10 cellular contexts compared by ENCODE assay signal in genomic region chr11:130103296-130103814, GRCh38. TPM values are rescaled to one million over a fixed set of nuclear protein-coding genes. Genes with fewer than 3 reads are reported as not detected.
DNase-seq lines count a peak whose midpoint lies in the region; ATAC-seq, FAIRE-seq and TF ChIP-seq lines count a peak whose summit lies in the region.
"Had no signal": no experiment of that assay in that cellular context is flagged by ENCODE, and none has a peak within 500 bp of the region (broad histone marks: within the 10 kb centered on the region; RNA-seq: fewer than 3 reads in every experiment).

No MANE protein-coding gene starts in this region.

- H3K4me1 Mint-ChIP-seq in T-helper 2 cell treated with Interferon-gamma antibody and Interleukin-4, amounts not matched to agents 5 μg/mL and 100 μg/mL, for 36 hours (ENCODE audit: low read depth), result no peaks in the 10 kb centered on the region

- no peak overlapping the region for H3K4me3 Mint-ChIP-seq in T-helper 2 cell treated with Interferon-gamma antibody and Interleukin-4, amounts not matched to agents 5 μg/mL and 100 μg/mL, for 36 hours

- no peak for TF ChIP-seq EP300 in esophagus muscularis mucosa (IDR thresholded peaks at IDR 0.05)

- H3K4me1 ChIP-seq in Panc1 (ENCODE audit: control insufficient read depth, insufficient read depth, low read length) (peaks cover 54% of the 10 kb centered on the region), esophagus muscularis mucosa (peaks cover 35 to 62% (median 58%) of the 10 kb centered on the region in 4 donors), pancreas (peaks cover 3 to 11% (median 8%) of the 10 kb centered on the region in 3 donors)
- H3K4me1 ChIP-seq: HAP-1 had no signal

- BruUV-seq in Panc1 (replicated peaks; lab: Mats Ljungman, UMichigan), result no TSS peak

- ATAC-seq in Panc1 (peak; percentile 61; the same call in 1 of the 2 replicates), pancreas (peak in 3 of 4 donors; percentile 54 to 75 (median 66))

- POLR2A ChIA-PET in Panc1 (lab: Charles Lee), result no interaction called here

- H3K36me3 Mint-ChIP-seq in T-helper 2 cell treated with Interferon-gamma antibody and Interleukin-4, amounts not matched to agents 5 μg/mL and 100 μg/mL, for 36 hours (ENCODE audit: low read depth), result no peaks in the 10 kb centered on the region

- no peak for TF ChIP-seq POLR2A in esophagus muscularis mucosa (IDR thresholded peaks at IDR 0.05; ENCODE audit: low read depth)

- TF ChIP-seq CTCF in Panc1 (IDR thresholded peaks at IDR 0.05) (no peak), esophagus muscularis mucosa (IDR thresholded peaks at IDR 0.05) (no peak), pancreas (IDR thresholded peaks at IDR 0.05) (no peak), WERI-Rb-1 (IDR thresholded peaks at IDR 0.05; ENCODE audit: low read depth, low read length) (no peak)

- no peaks in the 10 kb centered on the region for H3K9me3 Mint-ChIP-seq in T-helper 2 cell treated with Interferon-gamma antibody and Interleukin-4, amounts not matched to agents 5 μg/mL and 100 μg/mL, for 36 hours

- CTCF ChIA-PET in Panc1 (lab: Charles Lee), result no interaction called here

- in situ Hi-C loops in G401 (cut with HindIII; ENCODE audit: low sequenced_read_pairs) (no loop called here), Panc1 (cut with HindIII; ENCODE audit: low pct_unique_long_range_greater_than_20kb, low sequenced_read_pairs) (no loop called here)

- H3K9me3 ChIP-seq in Panc1 (ENCODE audit: control insufficient read depth, insufficient read depth, low read depth, low read length) (no peaks in the 10 kb centered on the region), esophagus muscularis mucosa (no peaks in the 10 kb centered on the region), pancreas (no peaks in the 10 kb centered on the region), WERI-Rb-1 (ENCODE audit: severe bottlenecking) (no peaks in the 10 kb centered on the region)
- H3K9me3 ChIP-seq: HAP-1 had no signal

- H3K27me3 ChIP-seq in Panc1 (ENCODE audit: control insufficient read depth, insufficient read depth, low read length), result no peaks in the 10 kb centered on the region
- no peaks in the 10 kb centered on the region for H3K27me3 ChIP-seq in esophagus muscularis mucosa
- H3K27me3 ChIP-seq in pancreas, result no peaks in the 10 kb centered on the region
- no peaks in the 10 kb centered on the region for H3K27me3 ChIP-seq in WERI-Rb-1 (ENCODE audit: insufficient read depth, low read depth, severe bottlenecking)

- H3K27ac ChIP-seq in Panc1 (ENCODE audit: low read length), result peak overlapping the region; percentile 23; the same call in 1 of the 2 replicates
- H3K27ac ChIP-seq in esophagus muscularis mucosa (replicated peaks in 1 of 4), result peak overlapping the region; percentile 17 to 58 (median 36)
- H3K27ac ChIP-seq in pancreas, result peak overlapping the region in 1 of 4 donors; percentile 6
- H3K27ac ChIP-seq in WERI-Rb-1, result no peak overlapping the region

- no peak overlapping the region for H3K4me3 ChIP-seq in Panc1 (ENCODE audit: low read depth in 2 of 2, low read length in 2 of 2)
- H3K4me3 ChIP-seq in esophagus muscularis mucosa, result no peak overlapping the region
- H3K4me3 ChIP-seq in pancreas, result no peak overlapping the region
- H3K4me3 ChIP-seq in WERI-Rb-1 (ENCODE audit: low read depth, low read length), result no peak overlapping the region
- H3K4me3 ChIP-seq: HAP-1 had no signal

- intact Hi-C loops in Panc1 (cut with micrococcal nuclease; ENCODE audit: unreplicated experiment), result no loop called here
- intact Hi-C loops in esophagus muscularis mucosa (cut with DNase I), result no loop called here
- intact Hi-C loops in pancreas (cut with DNase I), result no loop called here

- no peaks in the 10 kb centered on the region for H3K36me3 ChIP-seq in Panc1 (ENCODE audit: control insufficient read depth, insufficient read depth, low read length)
- no peaks in the 10 kb centered on the region for H3K36me3 ChIP-seq in esophagus muscularis mucosa
- H3K36me3 ChIP-seq in pancreas, result no peaks in the 10 kb centered on the region
- no peaks in the 10 kb centered on the region for H3K36me3 ChIP-seq in WERI-Rb-1
- H3K36me3 ChIP-seq: HAP-1 had no signal

- 25% methylated on average over 5 of the region's 5 CpGs for whole genome bisulfite sequencing in esophagus muscularis mucosa
- WGBS in pancreas, 2 donors, result 54 to 60% methylated on average over 5 of the region's 5 CpGs

- H3K27ac Mint-ChIP-seq in T-helper 2 cell treated with Interferon-gamma antibody and Interleukin-4, amounts not matched to agents 5 μg/mL and 100 μg/mL, for 36 hours, result no peak overlapping the region

- FAIRE-seq in pancreas (lab: Jason Lieb, UNC), result no peak

- no peaks in the 10 kb centered on the region for H3K27me3 Mint-ChIP-seq in T-helper 2 cell treated with Interferon-gamma antibody and Interleukin-4, amounts not matched to agents 5 μg/mL and 100 μg/mL, for 36 hours (ENCODE audit: low read depth)

- DNase-seq in G401 (ENCODE audit: low spot score), result peak; percentile 51
- no peak for DNase-seq in Panc1 (ENCODE audit: low read depth, low spot score)
- DNase-seq in esophagus muscularis mucosa (ENCODE audit: extremely low spot score), result no peak
- DNase-seq in pancreas, result no peak
- DNase-seq in WERI-Rb-1, result no peak
- no peak for DNase-seq in T-helper 2 cell treated with Interferon-gamma antibody and Interleukin-4, amounts not matched to agents 5 μg/mL and 100 μg/mL, for 36 hours (ENCODE audit: low spot score)
- no peak for DNase-seq in GM19240 (ENCODE audit: insufficient read length, low spot score)
- no peak for DNase-seq in activated gamma-delta T cell (lab: John Stamatoyannopoulos, UW)
- DNase-seq: NCI-H2107 had no signal

RNA-seq across cellular contexts. Expression of gene APLP2, which starts 33.7 kb away (rescaled TPM):
- total RNA-seq in G401 (2014; rRNA removed; shearing (Covaris generic)), result 217 and 237 TPM in 2 replicates
- total RNA-seq in Panc1 (2021; ENCODE audit: unreplicated experiment) (589 TPM), esophagus muscularis mucosa (100 to 1,000 TPM; 311 to 479 (median 410) TPM), pancreas (100 to 1,000 TPM in 3 of 6 donors, 10 to 100 TPM in 3; 64.2 to 171 (median 101) TPM)
- polyA plus RNA-seq in Panc1 (2012; ENCODE audit: insufficient read length), result 507 TPM
- 100 to 1,000 TPM in 1 of 2 donors, 10 to 100 TPM in 1; 45.3 to 124 TPM for polyA plus RNA-seq in pancreas

RNA-seq across cellular contexts. Expression of gene ST14, which starts 56.2 kb away (rescaled TPM):
- total RNA-seq in G401 (2014; rRNA removed; shearing (Covaris generic)), result not detected in 2 replicates
- total RNA-seq in Panc1 (2021; ENCODE audit: unreplicated experiment), result 1.8 TPM
- 1.9 TPM for polyA plus RNA-seq in Panc1 (2012; ENCODE audit: insufficient read length)
- 1 to 10 TPM; 1.2 to 3.4 (median 2.6) TPM for total RNA-seq in esophagus muscularis mucosa
- 100 to 1,000 TPM in 1 of 6 donors, 10 to 100 TPM in 5; 37.5 to 101 (median 48.5) TPM for total RNA-seq in pancreas
- polyA plus RNA-seq in pancreas, result 10 to 100 TPM; 43.8 to 57.9 TPM

Comparison
In these comparisons a context has a peak if more than half of its experiments do, and no peak if none do; other contexts are left out.
1. RNA of gene ST14, which starts 56.2 kb away (total RNA-seq): 37.5 to 101 TPM in pancreas; 1.2 to 3.4 TPM in esophagus muscularis mucosa, 1.8 TPM in Panc1 (single experiment) and not detected in G401; every median in the first group is over 4 times any median in the second.